In the genomic region with DNA sequence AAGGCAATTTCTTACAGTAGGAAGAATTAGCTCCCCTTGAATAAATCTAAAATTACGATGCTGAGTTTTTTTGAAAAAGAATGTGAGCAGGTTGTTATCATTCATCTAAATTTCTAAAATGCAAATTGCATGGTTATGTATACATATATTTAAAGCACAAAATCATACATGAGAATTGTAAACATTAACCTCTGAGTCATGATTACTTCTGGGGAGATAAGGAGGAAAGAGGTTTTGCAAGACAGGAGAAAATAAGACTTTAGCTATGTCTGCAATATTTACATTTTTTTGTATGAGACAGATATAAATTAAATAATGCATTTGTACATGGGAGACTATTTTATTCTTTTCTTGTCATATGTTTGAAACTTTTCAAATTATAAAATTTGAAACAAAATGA, we compare ENCODE assay signal across 18 cellular contexts.
"Had no signal": no experiment of that assay in that cellular context is flagged by ENCODE, and none has a peak within 500 bp of the region (broad histone marks: within the 10 kb centered on the region; RNA-seq: fewer than 3 reads in every experiment).

No MANE protein-coding gene starts in this region.

- H3K27me3 ChIP-seq: colonic mucosa, gastrocnemius medialis, heart right ventricle, right atrium auricular region, sigmoid colon had no signal

- H3K27ac Mint-ChIP-seq: natural killer cell had no signal

- H3K4me3 ChIP-seq: colonic mucosa, gastrocnemius medialis, heart right ventricle, mucosa of descending colon, right atrium auricular region, sigmoid colon, smooth muscle cell had no signal

- H3K36me3 ChIP-seq: colonic mucosa, gastrocnemius medialis, heart right ventricle, right atrium auricular region, sigmoid colon had no signal

- H3K4me1 Mint-ChIP-seq: natural killer cell, neural crest cell had no signal

- FAIRE-seq: endothelial cell of umbilical vein had no signal

- DNase-seq: colonic mucosa; dermis blood vessel endothelial cell; gastrocnemius medialis; heart right ventricle; islet precursor cell; mammary epithelial cell; mucosa of descending colon; natural killer cell; posterior cingulate gyrus; sigmoid colon; stimulated activated CD4-positive, alpha-beta T cell treated with anti-CD3 and anti-CD28 coated beads, Interleukin-2, amount 100 ng/mL, for 48 hours; stimulated activated naive CD4-positive, alpha-beta T cell treated with Interleukin-2 at 50 U/mL for 16 hours; trophoblast cell had no signal

- H3K4me1 ChIP-seq: colonic mucosa, gastrocnemius medialis, heart right ventricle, right atrium auricular region, sigmoid colon had no signal

- H3K4me2 ChIP-seq: smooth muscle cell had no signal

- ATAC-seq: gastrocnemius medialis, heart right ventricle, left lobe of liver, mucosa of descending colon, natural killer cell had no signal

- H3K4me3 Mint-ChIP-seq: natural killer cell, neural crest cell had no signal

- H3K27ac ChIP-seq: colonic mucosa, gastrocnemius medialis, heart right ventricle, right atrium auricular region, sigmoid colon had no signal

- H3K9me3 ChIP-seq: colonic mucosa, gastrocnemius medialis, mucosa of descending colon, sigmoid colon had no signal
